8 cellular contexts compared by ENCODE assay signal in the genomic region with DNA sequence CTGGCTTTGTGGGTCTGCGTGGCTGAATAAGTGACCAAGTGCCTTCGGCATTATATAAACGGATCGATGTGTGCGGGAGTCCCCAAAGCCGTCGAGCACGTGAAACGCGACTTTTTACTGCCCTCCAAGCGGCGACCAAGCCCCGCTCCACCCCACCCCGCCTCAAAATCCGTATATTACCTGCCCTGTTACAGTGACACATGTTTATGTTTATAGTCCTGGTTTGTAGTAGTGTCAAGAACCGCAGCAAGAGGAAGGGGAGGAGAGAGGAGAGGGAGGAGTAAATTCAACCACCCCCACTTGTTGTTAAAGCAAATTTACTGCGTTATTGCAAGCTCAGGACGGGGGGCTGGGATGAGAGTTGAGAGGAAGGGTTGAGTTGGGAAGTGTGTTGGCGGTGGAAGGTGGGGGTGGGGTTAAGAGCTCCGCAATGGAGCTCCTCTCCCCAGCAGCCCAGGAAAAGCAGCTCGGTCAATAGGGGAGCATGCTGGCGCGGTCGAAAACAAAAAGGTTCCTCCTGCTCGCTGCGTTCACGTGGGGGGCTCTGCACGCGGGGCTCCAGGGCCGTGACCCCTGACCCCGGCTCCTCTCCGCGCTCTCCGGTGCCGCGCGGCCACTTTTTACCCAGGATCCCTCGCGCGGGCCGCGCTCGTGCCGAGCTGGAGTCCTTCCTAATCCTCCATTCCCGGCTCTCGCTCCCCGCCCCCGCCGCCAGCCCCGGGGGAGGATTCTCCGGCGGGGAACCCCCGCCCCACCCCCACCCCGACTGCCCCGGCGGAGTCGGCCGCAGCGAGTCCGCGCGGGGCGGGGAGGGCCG.
DNase-seq lines count a peak whose midpoint lies in the region; ATAC-seq lines count a peak whose summit lies in the region.

Gene SKIDA1, minus strand, starts transcription at position 316 of the 817 bp plus-strand sequence. CDS start 7,860 bp downstream, outside the sequence.

- in situ Hi-C loops in ACHN (cut with HindIII; ENCODE audit: low pct_ligation_motif_present, low pct_unique_long_range_greater_than_20kb, low sequenced_read_pairs): no loop called here

- ATAC-seq in GM18909 (IDR thresholded peaks at IDR 0.05; ENCODE audit: poor library complexity, unreplicated experiment) (peak; percentile 61), HG03196 (IDR thresholded peaks at IDR 0.05; ENCODE audit: unreplicated experiment) (peak; percentile 50)

- DNase-seq in ACHN: peak; percentile 86
- DNase-seq in NCI-H226: peak; percentile 70
- peak; percentile 26 for DNase-seq in activated CD4-positive, CD25-positive, alpha-beta regulatory T cell treated with anti-CD3 and anti-CD28 coated beads, Interleukin-2, amount 50 U/mL, for 16 hours (ENCODE audit: low read depth, low spot score)
- DNase-seq in dedifferentiated amniotic fluid mesenchymal stem cell (ENCODE audit: extremely low spot score): peak; percentile 53
- DNase-seq in left kidney (ENCODE audit: low read depth, low spot score): peak; percentile 99
- DNase-seq in stimulated activated CD4-positive, alpha-beta T cell treated with anti-CD3 and anti-CD28 coated beads, Interleukin-1b, Interleukin-23, amount 100 ng/mL, for 48 hours: peak; percentile 62

Comparison
In these comparisons a context has a peak if more than half of its experiments do, and no peak if none do; other contexts are left out.
1. Peak in every context shown above with its lines: DNase-seq and ATAC-seq.
2. DNase-seq: peak in every context shown above with its lines; median percentile 99 in left kidney; 86 in ACHN; 70 in NCI-H226; 62 in stimulated activated CD4-positive, alpha-beta T cell treated with anti-CD3 and anti-CD28 coated beads, Interleukin-1b, Interleukin-23, amount 100 ng/mL, for 48 hours; 53 in dedifferentiated amniotic fluid mesenchymal stem cell; 26 in activated CD4-positive, CD25-positive, alpha-beta regulatory T cell treated with anti-CD3 and anti-CD28 coated beads, Interleukin-2, amount 50 U/mL, for 16 hours.